In genomic region chr18:76983613-76984051, GRCh38 we compare ENCODE assay signal across 9 cellular contexts.
DNase-seq lines count a peak whose midpoint lies in the region; ATAC-seq and TF ChIP-seq lines count a peak whose summit lies in the region.
"Had no signal": no experiment of that assay in that cellular context is flagged by ENCODE, and none has a peak within 500 bp of the region (broad histone marks: within the 10 kb centered on the region; RNA-seq: fewer than 3 reads in every experiment).

No MANE protein-coding gene starts in this region.

- peaks cover 4% of the 10 kb centered on the region for H3K4me1 Mint-ChIP-seq in activated naive CD8-positive, alpha-beta T cell treated with anti-CD3 and anti-CD28 coated beads, Interleukin-2, amount 10 ng/mL, durations not matched to agents 7 days and 5 days
- peaks cover 2% of the 10 kb centered on the region for H3K4me1 Mint-ChIP-seq in activated naive CD8-positive, alpha-beta T cell treated with anti-CD3 and anti-CD28 coated beads for 36 hours
- peaks cover 7% of the 10 kb centered on the region for H3K4me1 Mint-ChIP-seq in T-helper 17 cell
- peaks cover 18% of the 10 kb centered on the region for H3K4me1 Mint-ChIP-seq in type B pancreatic cell (ENCODE audit: unreplicated experiment)

- peaks cover 2% of the 10 kb centered on the region for H3K9me3 ChIP-seq in T-helper 17 cell (ENCODE audit: control insufficient read depth, low read length, poor library complexity, severe bottlenecking)
- H3K9me3 ChIP-seq: body of pancreas had no signal

- POLR2A ChIA-PET in activated naive CD8-positive, alpha-beta T cell treated with anti-CD3 and anti-CD28 coated beads, Interleukin-2, amount 10 ng/mL, durations not matched to agents 7 days and 5 days (lab: Charles Lee) = no interaction called here

- TF ChIP-seq CTCF in type B pancreatic cell (conservative IDR thresholded peaks at IDR 0.05) = peak; percentile 1

- no peak overlapping the region for H3K4me3 Mint-ChIP-seq in activated naive CD8-positive, alpha-beta T cell treated with anti-CD3 and anti-CD28 coated beads, Interleukin-2, amount 10 ng/mL, durations not matched to agents 7 days and 5 days
- H3K4me3 Mint-ChIP-seq in activated naive CD8-positive, alpha-beta T cell treated with anti-CD3 and anti-CD28 coated beads for 36 hours = no peak overlapping the region
- H3K4me3 Mint-ChIP-seq in T-helper 17 cell = no peak overlapping the region
- no peak overlapping the region for H3K4me3 Mint-ChIP-seq in type B pancreatic cell

- no peak for DNase-seq in activated naive CD8-positive, alpha-beta T cell treated with anti-CD3 and anti-CD28 coated beads, Interleukin-2, amount 10 ng/mL, durations not matched to agents 7 days and 5 days
- DNase-seq in activated naive CD8-positive, alpha-beta T cell treated with anti-CD3 and anti-CD28 coated beads for 36 hours = no peak
- DNase-seq in T-helper 17 cell (no peak), islet precursor cell (peak; percentile 39), type B pancreatic cell (ENCODE audit: extremely low spot score, unreplicated experiment) (peak; percentile 34), DMS153 treated with DMSO at 0.1 percent for 48 hours (lab: John Stamatoyannopoulos, UW; ENCODE audit: unreplicated experiment) (no peak), NCI-H2107 treated with DMSO at 0.1 percent for 48 hours (lab: John Stamatoyannopoulos, UW; ENCODE audit: unreplicated experiment) (no peak)

- no peaks in the 10 kb centered on the region for H3K36me3 Mint-ChIP-seq in activated naive CD8-positive, alpha-beta T cell treated with anti-CD3 and anti-CD28 coated beads, Interleukin-2, amount 10 ng/mL, durations not matched to agents 7 days and 5 days
- no peaks in the 10 kb centered on the region for H3K36me3 Mint-ChIP-seq in activated naive CD8-positive, alpha-beta T cell treated with anti-CD3 and anti-CD28 coated beads for 36 hours
- H3K36me3 Mint-ChIP-seq in T-helper 17 cell (ENCODE audit: low read depth) (no peaks in the 10 kb centered on the region), type B pancreatic cell (peaks cover 4% of the 10 kb centered on the region)

- no peak overlapping the region for H3K27ac Mint-ChIP-seq in activated naive CD8-positive, alpha-beta T cell treated with anti-CD3 and anti-CD28 coated beads, Interleukin-2, amount 10 ng/mL, durations not matched to agents 7 days and 5 days
- H3K27ac Mint-ChIP-seq in activated naive CD8-positive, alpha-beta T cell treated with anti-CD3 and anti-CD28 coated beads for 36 hours = no peak overlapping the region
- no peak overlapping the region for H3K27ac Mint-ChIP-seq in T-helper 17 cell
- no peak overlapping the region for H3K27ac Mint-ChIP-seq in type B pancreatic cell

- no peaks in the 10 kb centered on the region for H3K9me3 Mint-ChIP-seq in activated naive CD8-positive, alpha-beta T cell treated with anti-CD3 and anti-CD28 coated beads, Interleukin-2, amount 10 ng/mL, durations not matched to agents 7 days and 5 days
- H3K9me3 Mint-ChIP-seq in activated naive CD8-positive, alpha-beta T cell treated with anti-CD3 and anti-CD28 coated beads for 36 hours = no peaks in the 10 kb centered on the region
- no peaks in the 10 kb centered on the region for H3K9me3 Mint-ChIP-seq in type B pancreatic cell

- peak; percentile 18 for ATAC-seq in activated naive CD8-positive, alpha-beta T cell treated with anti-CD3 and anti-CD28 coated beads, Interleukin-2, amount 10 ng/mL, durations not matched to agents 7 days and 5 days (ENCODE audit: low read depth)
- ATAC-seq in T-helper 17 cell (peak; percentile 9), HG02870 (IDR thresholded peaks at IDR 0.05; ENCODE audit: unreplicated experiment) (no peak)

- no peaks in the 10 kb centered on the region for H3K27me3 Mint-ChIP-seq in activated naive CD8-positive, alpha-beta T cell treated with anti-CD3 and anti-CD28 coated beads, Interleukin-2, amount 10 ng/mL, durations not matched to agents 7 days and 5 days
- H3K27me3 Mint-ChIP-seq in activated naive CD8-positive, alpha-beta T cell treated with anti-CD3 and anti-CD28 coated beads for 36 hours = no peaks in the 10 kb centered on the region
- H3K27me3 Mint-ChIP-seq in T-helper 17 cell (no peaks in the 10 kb centered on the region), type B pancreatic cell (no peaks in the 10 kb centered on the region)

Comparison
In these comparisons a context has a peak if more than half of its experiments do, and no peak if none do; other contexts are left out.
1. DNase-seq: peak in islet precursor cell (single experiment) and type B pancreatic cell (single experiment); none in activated naive CD8-positive, alpha-beta T cell treated with anti-CD3 and anti-CD28 coated beads, Interleukin-2, amount 10 ng/mL, durations not matched to agents 7 days and 5 days (single experiment), activated naive CD8-positive, alpha-beta T cell treated with anti-CD3 and anti-CD28 coated beads for 36 hours (single experiment), T-helper 17 cell (0 of 3), DMS153 treated with DMSO at 0.1 percent for 48 hours (single experiment) and NCI-H2107 treated with DMSO at 0.1 percent for 48 hours (single experiment).